25 cellular contexts compared by ENCODE assay signal in genomic region chr10:91787810-91788209, GRCh38. TPM values are rescaled to one million over a fixed set of nuclear protein-coding genes. Genes with fewer than 3 reads are reported as not detected.
A peak's percentile ranks its signal among the peaks of the same experiment; 100 is the strongest.
DNase-seq lines count a peak whose midpoint lies in the region; ATAC-seq and TF ChIP-seq lines count a peak whose summit lies in the region.
"Had no signal": no experiment of that assay in that cellular context is flagged by ENCODE, and none has a peak within 500 bp of the region (broad histone marks: within the 10 kb centered on the region; RNA-seq: fewer than 3 reads in every experiment).

No MANE protein-coding gene starts in this region.

- CTCF ChIA-PET in RWPE1 (lab: Yijun Ruan, JAX) = interaction anchor here (0.6 to 1.0 kb wide), 4 partner anchors 9 to 172 kb away, joined by 3 to 5 read pairs (median 4); no protein-coding TSS in a partner anchor

- peaks cover 22% of the 10 kb centered on the region for H3K4me1 Mint-ChIP-seq in GM23338
- no peaks in the 10 kb centered on the region for H3K4me1 Mint-ChIP-seq in neural progenitor cell
- H3K4me1 Mint-ChIP-seq: B cell had no signal

- POLR2A ChIA-PET in RWPE1 (lab: Yijun Ruan, JAX; ENCODE audit: low non-redundant PET) = no interaction called here

- no peaks in the 10 kb centered on the region for H3F3A ChIP-seq in GM23338 (replicated peaks; ENCODE audit: low read depth)
- H3F3A ChIP-seq in neural progenitor cell (ENCODE audit: low read depth) = no peaks in the 10 kb centered on the region

- H3K4me3 ChIP-seq in GM23338 (no peak overlapping the region), neural progenitor cell (no peak overlapping the region)
- H3K4me3 ChIP-seq: A549, GM12878, SK-N-MC had no signal

- no peaks in the 10 kb centered on the region for H3K9me3 ChIP-seq in neural progenitor cell (ENCODE audit: low read depth)
- H3K9me3 ChIP-seq: A549 had no signal

- no peaks in the 10 kb centered on the region for H3K27me3 ChIP-seq in GM23338 (ENCODE audit: insufficient read depth)
- no peaks in the 10 kb centered on the region for H3K27me3 ChIP-seq in neural progenitor cell

- DNase-seq in GM23338 (ENCODE audit: low spot score) (no peak), RWPE1 (ENCODE audit: low spot score) (peak; percentile 45), epithelial cell of prostate (ENCODE audit: low read depth, low spot score) (peak; percentile 78), neural progenitor cell (ENCODE audit: low spot score) (no peak), substantia nigra (lab: John Stamatoyannopoulos, UW) (no peak), NCI-H2196 (lab: John Stamatoyannopoulos, UW; ENCODE audit: unreplicated experiment) (no peak)
- DNase-seq in activated CD8-positive, alpha-beta memory T cell treated with anti-CD3 and anti-CD28 coated beads, Interleukin-2, amount 50 U/mL, for 4 hours = no peak
- DNase-seq: CD4-positive, CD25-positive, alpha-beta regulatory T cell; DMS 273 treated with DMSO at 0.1 percent for 48 hours; DMS79 treated with DMSO at 0.1 percent for 48 hours; KG1; NCI-H1105; NCI-H1694; NCI-H2081; NCI-H2171; NCI-H524 treated with DMSO at 0.1 percent for 48 hours; NCI-H82; SHP77 treated with DMSO at 0.1 percent for 48 hours; SW 1271 had no signal

- H2AFZ ChIP-seq in GM23338 (peak overlapping the region; percentile 43; the same call in 1 of the 2 replicates), neural progenitor cell (replicated peaks) (peak overlapping the region; percentile 22)

- H3K9me3 Mint-ChIP-seq in GM23338 (no peaks in the 10 kb centered on the region), neural progenitor cell (peaks cover 2% of the 10 kb centered on the region)

- H3K36me3 Mint-ChIP-seq in GM23338 (ENCODE audit: low read depth) (no peaks in the 10 kb centered on the region), neural progenitor cell (peaks cover 3% of the 10 kb centered on the region)
- H3K36me3 Mint-ChIP-seq: CD4-positive, CD25-positive, alpha-beta regulatory T cell had no signal

- H3K4me2 ChIP-seq in GM23338 (no peak overlapping the region), neural progenitor cell (no peak overlapping the region)
- H3K4me2 ChIP-seq: A549 had no signal

- no peaks in the 10 kb centered on the region for H4K20me1 ChIP-seq in GM23338 (replicated peaks; ENCODE audit: insufficient read depth)
- H4K20me1 ChIP-seq in neural progenitor cell (ENCODE audit: low read depth) = no peaks in the 10 kb centered on the region

- H3K36me3 ChIP-seq in GM23338 (ENCODE audit: insufficient read depth) = no peaks in the 10 kb centered on the region
- no peaks in the 10 kb centered on the region for H3K36me3 ChIP-seq in neural progenitor cell

- peaks cover 20% of the 10 kb centered on the region for H3K4me1 ChIP-seq in GM23338 (ENCODE audit: insufficient read depth)
- peaks cover 6% of the 10 kb centered on the region for H3K4me1 ChIP-seq in neural progenitor cell
- H3K4me1 ChIP-seq: A549 had no signal

- H3K27ac ChIP-seq in GM23338 (ENCODE audit: low read depth) (no peak overlapping the region), RWPE1 (peak overlapping the region; percentile 34), epithelial cell of prostate (peak overlapping the region; percentile 79), neural progenitor cell (no peak overlapping the region), substantia nigra (ENCODE audit: low read depth, low read length, poor library complexity, severe bottlenecking) (no peak overlapping the region)
- H3K27ac ChIP-seq: A549, HL-60, SK-N-MC had no signal

- ATAC-seq in GM23338 (no peak; the same call in 1 of the 3 replicates), GM21723 (IDR thresholded peaks at IDR 0.05; ENCODE audit: unreplicated experiment) (no peak)
- ATAC-seq: A549 had no signal

- peaks cover 4% of the 10 kb centered on the region; the same call in 1 of the 2 replicates for H3K9me2 ChIP-seq in GM23338 (ENCODE audit: insufficient read depth)

- H3K79me2 ChIP-seq in GM23338 (replicated peaks; ENCODE audit: insufficient read depth) (no peaks in the 10 kb centered on the region), neural progenitor cell (ENCODE audit: low read depth) (no peaks in the 10 kb centered on the region)

- TF ChIP-seq CTCF in GM23338 (conservative IDR thresholded peaks at IDR 0.05; ENCODE audit: low read depth in 2 of 2) (no peak), RWPE1 (conservative IDR thresholded peaks at IDR 0.05; ENCODE audit: low read depth) (no peak), neural progenitor cell (IDR thresholded peaks at IDR 0.05) (no peak)

- H3K9ac ChIP-seq in neural progenitor cell = no peak overlapping the region

- H3K27ac Mint-ChIP-seq in GM23338 (no peak overlapping the region), neural progenitor cell (no peak overlapping the region)
- H3K27ac Mint-ChIP-seq: B cell; CD4-positive, CD25-positive, alpha-beta regulatory T cell had no signal

- H3K27me3 Mint-ChIP-seq in GM23338 (ENCODE audit: insufficient read depth, low read depth, poor library complexity) (peaks cover 1% of the 10 kb centered on the region), neural progenitor cell (ENCODE audit: insufficient read depth, low read depth) (no peaks in the 10 kb centered on the region)
- H3K27me3 Mint-ChIP-seq: B cell had no signal

- no peak overlapping the region for H3K4me3 Mint-ChIP-seq in GM23338
- no peak overlapping the region for H3K4me3 Mint-ChIP-seq in neural progenitor cell
- H3K4me3 Mint-ChIP-seq: B cell; CD4-positive, CD25-positive, alpha-beta regulatory T cell had no signal

TF ChIP-seq in GM23338, 12 proteins besides CTCF, POLR2A, EP300 and RAD21:
- no peak for TF ChIP-seq POLR2AphosphoS5 (IDR thresholded peaks at IDR 0.05; ENCODE audit: low read depth)
- TF ChIP-seq ZNF331 (CRISPR knock-in tag; IDR thresholded peaks at IDR 0.05; ENCODE audit: low read depth) = no peak
- TF ChIP-seq JUNB (IDR thresholded peaks at IDR 0.05; ENCODE audit: unreplicated experiment) = no peak
- TF ChIP-seq CREB1 (CRISPR knock-in tag; IDR thresholded peaks at IDR 0.05; ENCODE audit: low read depth) = no peak
- TF ChIP-seq, protein P1, sequence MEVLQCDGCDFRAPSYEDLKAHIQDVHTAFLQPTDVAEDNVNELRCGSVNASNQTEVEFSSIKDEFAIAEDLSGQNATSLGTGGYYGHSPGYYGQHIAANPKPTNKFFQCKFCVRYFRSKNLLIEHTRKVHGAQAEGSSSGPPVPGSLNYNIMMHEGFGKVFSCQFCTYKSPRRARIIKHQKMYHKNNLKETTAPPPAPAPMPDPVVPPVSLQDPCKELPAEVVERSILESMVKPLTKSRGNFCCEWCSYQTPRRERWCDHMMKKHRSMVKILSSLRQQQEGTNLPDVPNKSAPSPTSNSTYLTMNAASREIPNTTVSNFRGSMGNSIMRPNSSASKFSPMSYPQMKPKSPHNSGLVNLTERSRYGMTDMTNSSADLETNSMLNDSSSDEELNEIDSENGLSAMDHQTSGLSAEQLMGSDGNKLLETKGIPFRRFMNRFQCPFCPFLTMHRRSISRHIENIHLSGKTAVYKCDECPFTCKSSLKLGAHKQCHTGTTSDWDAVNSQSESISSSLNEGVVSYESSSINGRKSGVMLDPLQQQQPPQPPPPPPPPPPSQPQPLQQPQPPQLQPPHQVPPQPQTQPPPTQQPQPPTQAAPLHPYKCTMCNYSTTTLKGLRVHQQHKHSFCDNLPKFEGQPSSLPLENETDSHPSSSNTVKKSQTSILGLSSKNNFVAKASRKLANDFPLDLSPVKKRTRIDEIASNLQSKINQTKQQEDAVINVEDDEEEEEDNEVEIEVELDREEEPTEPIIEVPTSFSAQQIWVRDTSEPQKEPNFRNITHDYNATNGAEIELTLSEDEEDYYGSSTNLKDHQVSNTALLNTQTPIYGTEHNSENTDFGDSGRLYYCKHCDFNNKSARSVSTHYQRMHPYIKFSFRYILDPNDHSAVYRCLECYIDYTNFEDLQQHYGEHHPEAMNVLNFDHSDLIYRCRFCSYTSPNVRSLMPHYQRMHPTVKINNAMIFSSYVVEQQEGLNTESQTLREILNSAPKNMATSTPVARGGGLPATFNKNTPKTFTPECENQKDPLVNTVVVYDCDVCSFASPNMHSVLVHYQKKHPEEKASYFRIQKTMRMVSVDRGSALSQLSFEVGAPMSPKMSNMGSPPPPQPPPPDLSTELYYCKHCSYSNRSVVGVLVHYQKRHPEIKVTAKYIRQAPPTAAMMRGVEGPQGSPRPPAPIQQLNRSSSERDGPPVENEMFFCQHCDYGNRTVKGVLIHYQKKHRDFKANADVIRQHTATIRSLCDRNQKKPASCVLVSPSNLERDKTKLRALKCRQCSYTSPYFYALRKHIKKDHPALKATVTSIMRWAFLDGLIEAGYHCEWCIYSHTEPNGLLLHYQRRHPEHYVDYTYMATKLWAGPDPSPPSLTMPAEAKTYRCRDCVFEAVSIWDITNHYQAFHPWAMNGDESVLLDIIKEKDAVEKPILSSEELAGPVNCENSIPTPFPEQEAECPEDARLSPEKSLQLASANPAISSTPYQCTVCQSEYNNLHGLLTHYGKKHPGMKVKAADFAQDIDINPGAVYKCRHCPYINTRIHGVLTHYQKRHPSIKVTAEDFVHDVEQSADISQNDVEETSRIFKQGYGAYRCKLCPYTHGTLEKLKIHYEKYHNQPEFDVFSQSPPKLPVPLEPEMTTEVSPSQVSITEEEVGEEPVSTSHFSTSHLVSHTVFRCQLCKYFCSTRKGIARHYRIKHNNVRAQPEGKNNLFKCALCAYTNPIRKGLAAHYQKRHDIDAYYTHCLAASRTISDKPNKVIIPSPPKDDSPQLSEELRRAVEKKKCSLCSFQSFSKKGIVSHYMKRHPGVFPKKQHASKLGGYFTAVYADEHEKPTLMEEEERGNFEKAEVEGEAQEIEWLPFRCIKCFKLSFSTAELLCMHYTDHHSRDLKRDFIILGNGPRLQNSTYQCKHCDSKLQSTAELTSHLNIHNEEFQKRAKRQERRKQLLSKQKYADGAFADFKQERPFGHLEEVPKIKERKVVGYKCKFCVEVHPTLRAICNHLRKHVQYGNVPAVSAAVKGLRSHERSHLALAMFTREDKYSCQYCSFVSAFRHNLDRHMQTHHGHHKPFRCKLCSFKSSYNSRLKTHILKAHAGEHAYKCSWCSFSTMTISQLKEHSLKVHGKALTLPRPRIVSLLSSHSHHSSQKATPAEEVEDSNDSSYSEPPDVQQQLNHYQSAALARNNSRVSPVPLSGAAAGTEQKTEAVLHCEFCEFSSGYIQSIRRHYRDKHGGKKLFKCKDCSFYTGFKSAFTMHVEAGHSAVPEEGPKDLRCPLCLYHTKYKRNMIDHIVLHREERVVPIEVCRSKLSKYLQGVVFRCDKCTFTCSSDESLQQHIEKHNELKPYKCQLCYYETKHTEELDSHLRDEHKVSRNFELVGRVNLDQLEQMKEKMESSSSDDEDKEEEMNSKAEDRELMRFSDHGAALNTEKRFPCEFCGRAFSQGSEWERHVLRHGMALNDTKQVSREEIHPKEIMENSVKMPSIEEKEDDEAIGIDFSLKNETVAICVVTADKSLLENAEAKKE (CRISPR knock-in tag; IDR thresholded peaks at IDR 0.05) = no peak

RNA-seq across cellular contexts. Expression of gene TNKS2, which starts 10.4 kb away (rescaled TPM):
- 82.4 and 85.5 TPM in 2 replicates for total RNA-seq in GM23338 (2014; rRNA removed; shearing (Covaris generic))
- 21.3 and 23.5 TPM in 2 replicates for polyA plus RNA-seq in GM23338 (2016; fragmentation: Nextera tagmentation; extraction: Ambion mirVana)
- 47.2 and 53.4 TPM in 2 replicates for total RNA-seq in neural progenitor cell (ENCODE audit: low replicate concordance)

Comparison
In these comparisons a context has a peak if more than half of its experiments do, and no peak if none do; other contexts are left out.
1. DNase-seq: peak in RWPE1 (single experiment) and epithelial cell of prostate (single experiment); none in GM23338 (single experiment), neural progenitor cell (single experiment), substantia nigra (0 of 49), activated CD8-positive, alpha-beta memory T cell treated with anti-CD3 and anti-CD28 coated beads, Interleukin-2, amount 50 U/mL, for 4 hours (single experiment) and NCI-H2196 (single experiment).
2. H3K27ac ChIP-seq: peak in RWPE1 (single experiment) and epithelial cell of prostate (single experiment); none in GM23338 (single experiment), neural progenitor cell (single experiment) and substantia nigra (single experiment).